ENCODE assay signal across 18 cellular contexts in genomic region chrX:14125451-14125850, GRCh38.
"Had no signal": no experiment of that assay in that cellular context is flagged by ENCODE, and none has a peak within 500 bp of the region (broad histone marks: within the 10 kb centered on the region; RNA-seq: fewer than 3 reads in every experiment).

No MANE protein-coding gene starts in this region.

- H3K9me3 ChIP-seq: adrenal gland, heart right ventricle, mucosa of descending colon, right lobe of liver, spleen, thoracic aorta had no signal

- H3K27ac ChIP-seq: adrenal gland, heart right ventricle, neural progenitor cell, right lobe of liver, spleen, thoracic aorta, WERI-Rb-1 had no signal

- DNase-seq: activated CD4-positive, alpha-beta T cell treated with anti-CD3 and anti-CD28 coated beads for 1 hour; activated CD4-positive, alpha-beta T cell treated with anti-CD3 and anti-CD28 coated beads, Interleukin-2, amount 50 U/mL, for 4 hours; activated gamma-delta T cell treated with Interleukin-2 at 50 U/mL for 16 hours; adrenal gland; effector CD8-positive, alpha-beta T cell; heart right ventricle; immature natural killer cell; kidney glomerular epithelial cell; left ventricle myocardium superior; mesenchymal stem cell; mucosa of descending colon; naive B cell; right lobe of liver; spleen; stimulated activated CD4-positive, alpha-beta T cell treated with anti-CD3 and anti-CD28 coated beads, Interleukin-4, amount 100 ng/mL, for 4 hours; WERI-Rb-1 had no signal

- H3K27me3 ChIP-seq: neural progenitor cell, right lobe of liver had no signal

- H3K4me3 ChIP-seq: adrenal gland, heart right ventricle, mucosa of descending colon, neural progenitor cell, right lobe of liver, spleen, thoracic aorta had no signal

- H3K36me3 ChIP-seq: adrenal gland, heart right ventricle, neural progenitor cell, right lobe of liver, spleen, thoracic aorta, WERI-Rb-1 had no signal

- H3K4me1 ChIP-seq: adrenal gland, heart right ventricle, neural progenitor cell, right lobe of liver, spleen had no signal
